12 cellular contexts compared by ENCODE assay signal in genomic region chr2:27178469-27178868, GRCh38. TPM values are rescaled to one million over a fixed set of nuclear protein-coding genes. Genes with fewer than 3 reads are reported as not detected.
"Had no signal": no experiment of that assay in that cellular context is flagged by ENCODE, and none has a peak within 500 bp of the region (broad histone marks: within the 10 kb centered on the region; RNA-seq: fewer than 3 reads in every experiment).

No MANE protein-coding gene starts in this region.

- H3K4me3 ChIP-seq: GM23248, HAP-1, K562 had no signal

- DNase-seq: GM23248, GOT3, H7, HFFc6, IMR-90, KG1 had no signal

- H3K4me3 Mint-ChIP-seq: HFFc6 had no signal

- H3K9me3 Mint-ChIP-seq: HFFc6 had no signal

- H3K9me3 ChIP-seq: HAP-1 had no signal

- H3K36me3 ChIP-seq: HAP-1 had no signal

- H3K4me1 ChIP-seq: HAP-1 had no signal

- H2AFZ ChIP-seq: GM23248 had no signal

- ATAC-seq: HCT116, K562 had no signal

- H3K27ac ChIP-seq: GM23248, HL-60 had no signal

- H3K27ac Mint-ChIP-seq: HFFc6 had no signal

- H3K9ac ChIP-seq: GM23248 had no signal

RNA-seq across cellular contexts. Expression of gene TCF23, which starts 29.7 kb away (rescaled TPM):
- total RNA-seq: GM23248, H4, H7, HFFc6, HT1080, IMR-90 had no signal
- polyA plus RNA-seq: GM23248, IMR-90, K562 had no signal

RNA-seq across cellular contexts. Expression of gene PRR30, which starts 39.3 kb away (rescaled TPM):
- total RNA-seq: GM23248, H4, H7, HFFc6, HT1080, IMR-90, K562 had no signal
- polyA plus RNA-seq: GM23248, IMR-90, K562 had no signal
